In genomic region chr13:39663958-39664357, GRCh38 we compare ENCODE assay signal across 20 cellular contexts.
"Had no signal": no experiment of that assay in that cellular context is flagged by ENCODE, and none has a peak within 500 bp of the region (broad histone marks: within the 10 kb centered on the region; RNA-seq: fewer than 3 reads in every experiment).

No MANE protein-coding gene starts in this region.

- DNase-seq: IMR-90, Kasumi-1, MM.1S, NCI-H1092 treated with DMSO at 0.1 percent for 48 hours, NCI-H1436, NCI-H187, NCI-H2029, NCI-H2081 treated with DMSO at 0.1 percent for 48 hours, NCI-H2171, NCI-H226, NCI-H446, NCI-H510A, NCI-H524 treated with DMSO at 0.1 percent for 48 hours, NCI-H69, NCI-H774, Right ventricle myocardium superior, RPMI8226, SIG-M5 had no signal

- ATAC-seq: HepG2, K562 had no signal
